Comparison of ENCODE assay signal across 1 cellular context in genomic region chr5:138533973-138534941, GRCh38.
TF ChIP-seq lines count a peak whose summit lies in the region.

No MANE protein-coding gene starts in this region.

TF ChIP-seq in GM12878, 131 proteins besides CTCF, POLR2A, EP300 and RAD21:
- TF ChIP-seq MEF2A (IDR thresholded peaks at IDR 0.05; ENCODE audit: insufficient read depth, low read depth, low read length) (no peak), STAT1 (conservative IDR thresholded peaks at IDR 0.05) (no peak), ZSCAN29 (IDR thresholded peaks at IDR 0.05) (no peak), DPF2 (IDR thresholded peaks at IDR 0.05) (no peak), SMC3 (IDR thresholded peaks at IDR 0.05; ENCODE audit: borderline replicate concordance, low read length) (no peak), MAX (IDR thresholded peaks at IDR 0.05; ENCODE audit: low read depth, low read length) (no peak), BACH1 (IDR thresholded peaks at IDR 0.05; ENCODE audit: borderline replicate concordance) (no peak), NFIC (IDR thresholded peaks at IDR 0.05; ENCODE audit: low read depth, low read length) (no peak), ETV6 (conservative IDR thresholded peaks at IDR 0.05 in 1 of 2, IDR thresholded peaks at IDR 0.05 in 1 of 2; ENCODE audit: borderline replicate concordance in 1 of 2, low read depth in 1 of 2) (no peak), HDGF (IDR thresholded peaks at IDR 0.05) (no peak), E2F4 (IDR thresholded peaks at IDR 0.05; ENCODE audit: low read depth, low read length) (no peak), FOS (IDR thresholded peaks at IDR 0.05; ENCODE audit: borderline replicate concordance, extremely low read depth, insufficient read length) (no peak)
